In genomic region chr17:66416207-66416940, GRCh38 we compare ENCODE assay signal across 21 cellular contexts.
DNase-seq lines count a peak whose midpoint lies in the region; ATAC-seq, FAIRE-seq and TF ChIP-seq lines count a peak whose summit lies in the region.
"Had no signal": no experiment of that assay in that cellular context is flagged by ENCODE, and none has a peak within 500 bp of the region (broad histone marks: within the 10 kb centered on the region; RNA-seq: fewer than 3 reads in every experiment).

No MANE protein-coding gene starts in this region.

- POLR2A ChIA-PET in CD8-positive, alpha-beta T cell (lab: Charles Lee) = interaction anchor here (0.6 to 2.2 kb wide), 2 partner anchors 13 to 117 kb away, joined by 4 to 9 read pairs; no protein-coding TSS in a partner anchor

- H3K4me3 ChIP-seq in CD8-positive, alpha-beta T cell (ENCODE audit: low read depth, low read length) = no peak overlapping the region
- H3K4me3 ChIP-seq in DND-41 (ENCODE audit: low read depth in 1 of 2, low read length in 2 of 2) = no peak overlapping the region
- H3K4me3 ChIP-seq in SJCRH30 = peak overlapping the region; percentile 26
- H3K4me3 ChIP-seq: ascending aorta, left ventricle myocardium inferior, skin epidermis, testis had no signal

- ATAC-seq in CD8-positive, alpha-beta T cell = no peak
- no peak for ATAC-seq in DND-41 (ENCODE audit: insufficient read depth, low read depth)
- no peak for ATAC-seq in GM18861 (IDR thresholded peaks at IDR 0.05; ENCODE audit: unreplicated experiment)
- ATAC-seq in HG03571 (IDR thresholded peaks at IDR 0.05; ENCODE audit: unreplicated experiment) = no peak
- ATAC-seq: activated CD4-positive, alpha-beta T cell treated with anti-CD3 and anti-CD28 coated beads for 36 hours had no signal

- H3K27me3 ChIP-seq in CD8-positive, alpha-beta T cell (ENCODE audit: insufficient read depth, low read length) = no peaks in the 10 kb centered on the region
- H3K27me3 ChIP-seq in DND-41 (ENCODE audit: insufficient read depth, low read length, poor library complexity) = no peaks in the 10 kb centered on the region
- no peaks in the 10 kb centered on the region for H3K27me3 ChIP-seq in SJCRH30
- H3K27me3 ChIP-seq: ascending aorta, testis had no signal

- no peaks in the 10 kb centered on the region for H3K9me3 ChIP-seq in CD8-positive, alpha-beta T cell (ENCODE audit: low read length)
- no peaks in the 10 kb centered on the region for H3K9me3 ChIP-seq in DND-41 (ENCODE audit: insufficient read depth, low read length, severe bottlenecking)
- no peaks in the 10 kb centered on the region for H3K9me3 ChIP-seq in SJCRH30 (replicated peaks)
- H3K9me3 ChIP-seq: ascending aorta, left ventricle myocardium inferior, testis had no signal

- CTCF ChIA-PET in CD8-positive, alpha-beta T cell (lab: Charles Lee) = interaction anchor here (1.1 kb wide), 2 partner anchors 10 to 13 kb away, joined by 3 to 4 read pairs; no protein-coding TSS in a partner anchor

- FAIRE-seq in GM19239 (lab: Jason Lieb, UNC) = no peak

- no peaks in the 10 kb centered on the region for H3K9me3 Mint-ChIP-seq in CD8-positive, alpha-beta T cell
- H3K9me3 Mint-ChIP-seq: central memory CD8-positive, alpha-beta T cell had no signal

- H4K20me1 ChIP-seq in DND-41 (ENCODE audit: insufficient read depth, low read length) = peaks cover 3% of the 10 kb centered on the region; the same call in 1 of the 2 replicates

- intact Hi-C loops in CD8-positive, alpha-beta T cell (cut with DNase I, micrococcal nuclease) = loop anchor here in 1 of 2 experiments (5.0 kb wide), 1 partner anchor 34 kb away; no protein-coding TSS in a partner anchor

- H3K4me1 Mint-ChIP-seq in CD8-positive, alpha-beta T cell (ENCODE audit: low read depth) = peaks cover 66% of the 10 kb centered on the region

- H3K36me3 Mint-ChIP-seq in CD8-positive, alpha-beta T cell = peaks cover 2% of the 10 kb centered on the region

- peaks cover 51% of the 10 kb centered on the region for H3K4me1 ChIP-seq in CD8-positive, alpha-beta T cell (ENCODE audit: insufficient read depth, low read length)
- peaks cover 59% of the 10 kb centered on the region for H3K4me1 ChIP-seq in DND-41 (ENCODE audit: insufficient read depth, low read length)
- H3K4me1 ChIP-seq in SJCRH30 = peaks cover 28% of the 10 kb centered on the region
- H3K4me1 ChIP-seq: ascending aorta, left ventricle myocardium inferior, testis had no signal

- H3K79me2 ChIP-seq in DND-41 (ENCODE audit: insufficient read depth, low read length) = peaks cover 75% of the 10 kb centered on the region

- H3K4me2 ChIP-seq in DND-41 (ENCODE audit: insufficient read depth, low read length) = no peak overlapping the region

- no peaks in the 10 kb centered on the region for H3K27me3 Mint-ChIP-seq in CD8-positive, alpha-beta T cell (ENCODE audit: low read depth)
- H3K27me3 Mint-ChIP-seq: activated CD4-positive, alpha-beta T cell treated with anti-CD3 and anti-CD28 coated beads for 36 hours; central memory CD8-positive, alpha-beta T cell; T-cell had no signal

- no peak overlapping the region for H3K9ac ChIP-seq in DND-41 (ENCODE audit: low read depth, low read length)

- H2AFZ ChIP-seq in DND-41 (ENCODE audit: low read depth, low read length) = no peak overlapping the region

- H3K27ac Mint-ChIP-seq in CD8-positive, alpha-beta T cell = peak overlapping the region; percentile 10
- H3K27ac Mint-ChIP-seq: activated CD4-positive, alpha-beta T cell treated with anti-CD3 and anti-CD28 coated beads for 36 hours had no signal

- no peak overlapping the region for H3K27ac ChIP-seq in CD8-positive, alpha-beta T cell (ENCODE audit: low read depth, low read length)
- H3K27ac ChIP-seq in DND-41 (ENCODE audit: low read length) = peak overlapping the region; percentile 6
- H3K27ac ChIP-seq in SJCRH30 = peak overlapping the region; percentile 91
- H3K27ac ChIP-seq: ascending aorta, left ventricle myocardium inferior, skin epidermis, testis had no signal

- H3K36me3 ChIP-seq in CD8-positive, alpha-beta T cell (ENCODE audit: insufficient read depth, low read length) = no peaks in the 10 kb centered on the region
- H3K36me3 ChIP-seq in DND-41 (ENCODE audit: insufficient read depth, low read length) (no peaks in the 10 kb centered on the region), SJCRH30 (no peaks in the 10 kb centered on the region)
- H3K36me3 ChIP-seq: ascending aorta, left ventricle myocardium inferior had no signal

- peak in 1 of 7 experiments; percentile 35 for DNase-seq in CD8-positive, alpha-beta T cell
- DNase-seq in DND-41 (no peak), SJCRH30 (peak; percentile 96 to 98), lung microvascular endothelial cell (ENCODE audit: low read depth in 2 of 2) (peak; percentile 52 to 84), GM19239 (ENCODE audit: insufficient read length, low spot score) (no peak)
- no peak for DNase-seq in central memory CD4-positive, alpha-beta T cell
- DNase-seq: activated CD4-positive, alpha-beta T cell treated with anti-CD3 and anti-CD28 coated beads for 36 hours; activated naive CD4-positive, alpha-beta T cell treated with anti-CD3 and anti-CD28 coated beads, Interleukin-2, amount 50 U/mL, for 16 hours; foreskin fibroblast; left ventricle myocardium inferior; midbrain; NCI-H1048; SHP77; stimulated activated CD4-positive, alpha-beta T cell treated with anti-CD3 and anti-CD28 coated beads, Interleukin-2, amount 100 ng/mL, for 48 hours; T-cell; testis had no signal

- TF ChIP-seq CTCF in CD8-positive, alpha-beta T cell (IDR thresholded peaks at IDR 0.05) = no peak
- no peak for TF ChIP-seq CTCF in DND-41 (IDR thresholded peaks at IDR 0.05; ENCODE audit: borderline replicate concordance, extremely low read depth, low read length, poor library complexity, severe bottlenecking)

- H3K4me3 Mint-ChIP-seq in CD8-positive, alpha-beta T cell = peak overlapping the region; percentile 11
- H3K4me3 Mint-ChIP-seq: activated CD4-positive, alpha-beta T cell treated with anti-CD3 and anti-CD28 coated beads for 36 hours; central memory CD8-positive, alpha-beta T cell had no signal

Comparison
In these comparisons a context has a peak if more than half of its experiments do, and no peak if none do; other contexts are left out.
1. DNase-seq: peak in SJCRH30 (2 of 2) and lung microvascular endothelial cell (2 of 2); none in DND-41 (single experiment), central memory CD4-positive, alpha-beta T cell (single experiment) and GM19239 (single experiment).